Comparison of ENCODE assay signal across 8 cellular contexts in genomic region chr5:83471405-83472212, GRCh38. TPM values are rescaled to one million over a fixed set of nuclear protein-coding genes. Genes with fewer than 3 reads are reported as not detected.
A peak's percentile ranks its signal among the peaks of the same experiment; 100 is the strongest.
DNase-seq lines count a peak whose midpoint lies in the region; ATAC-seq and TF ChIP-seq lines count a peak whose summit lies in the region.

Gene VCAN (plus strand): TSS chr5:83471744. CDS start chr5:83483519, 11,775 bp downstream.

- WGBS in mesodermal cell (ENCODE audit: insufficient coverage in 2 of 2), 2 experiments = 0% methylated on average over 22 to 33 of the region's 43 CpGs

- H3K4me1 ChIP-seq in mesodermal cell (ENCODE audit: control insufficient read depth, insufficient read depth, low read length, poor library complexity, severe bottlenecking) (peaks cover 9% of the 10 kb centered on the region), tibial artery (peaks cover 0 to 36% (median 16%) of the 10 kb centered on the region in 4 donors)

- peak within 1 kb of the TSS; percentile 64 for H3K4me3 ChIP-seq in epithelial cell of esophagus (ENCODE audit: low read length)
- peak within 1 kb of the TSS; percentile 78 for H3K4me3 ChIP-seq in mesodermal cell (ENCODE audit: extremely low read depth, insufficient read depth, low read length, poor library complexity, severe bottlenecking)
- H3K4me3 ChIP-seq in tibial artery = peak within 1 kb of the TSS; percentile 60 to 77

- H3K9me3 ChIP-seq in mesodermal cell (ENCODE audit: control insufficient read depth, low read length) = no peaks in the 10 kb centered on the region
- H3K9me3 ChIP-seq in tibial artery = no peaks in the 10 kb centered on the region

- intact Hi-C loops in tibial artery (cut with DNase I; ENCODE audit: low total_unique reads) = loop anchor here (5.0 to 10.0 kb wide), 4 partner anchors 394 to 1157 kb away; partner anchors contain the start of genes TMEM167A and XRCC4

- H3K36me3 ChIP-seq in mesodermal cell (ENCODE audit: control insufficient read depth, insufficient read depth, low read length) (no peaks in the 10 kb centered on the region), tibial artery (no peaks in the 10 kb centered on the region)

- ATAC-seq in SK-N-SH treated with all-trans-retinoic acid at 6 μM for 48 hours = peak; percentile 50
- ATAC-seq in GM18502 (IDR thresholded peaks at IDR 0.05; ENCODE audit: poor library complexity, unreplicated experiment) = no peak

- TF ChIP-seq CTCF in epithelial cell of esophagus (IDR thresholded peaks at IDR 0.05; ENCODE audit: insufficient read depth, low read depth, low read length, missing control alignments) (no peak), tibial artery (IDR thresholded peaks at IDR 0.05) (no peak)

- no peaks in the 10 kb centered on the region for H3K27me3 ChIP-seq in tibial artery

- H3K27ac ChIP-seq in mesodermal cell (ENCODE audit: low read depth, low read length, severe bottlenecking) (peak within 1 kb of the TSS; percentile 68), tibial artery (peak within 1 kb of the TSS; percentile 77 to 79)

- DNase-seq in stimulated activated CD4-positive, alpha-beta T cell treated with anti-CD3 and anti-CD28 coated beads, Interleukin-15, amount 100 ng/mL, for 24 hours = peak; percentile 8
- DNase-seq in stimulated activated CD4-positive, alpha-beta T cell treated with anti-CD3 and anti-CD28 coated beads, Interleukin-4, amount 100 ng/mL, for 4 hours = no peak
- peak; percentile 80 for DNase-seq in epithelial cell of esophagus (ENCODE audit: low read depth)
- DNase-seq in tibial artery = peak; percentile 85 to 91
- DNase-seq in DMS79 (lab: John Stamatoyannopoulos, UW) = no peak

TF ChIP-seq in SK-N-SH treated with all-trans-retinoic acid at 6 μM for 48 hours, 23 proteins besides CTCF, POLR2A, EP300 and RAD21:
- TF ChIP-seq TSHZ2 (CRISPR knock-in tag; IDR thresholded peaks at IDR 0.05) (no peak), CSDC2 (CRISPR knock-in tag; IDR thresholded peaks at IDR 0.05) (no peak), ARNTL (CRISPR knock-in tag; IDR thresholded peaks at IDR 0.05; ENCODE audit: borderline replicate concordance, low read depth) (no peak), ZNF8 (CRISPR knock-in tag; IDR thresholded peaks at IDR 0.05) (no peak), SNAI2 (CRISPR knock-in tag; IDR thresholded peaks at IDR 0.05) (no peak), ZFP3 (CRISPR knock-in tag; IDR thresholded peaks at IDR 0.05) (no peak), ZNF70 (CRISPR knock-in tag; IDR thresholded peaks at IDR 0.05) (no peak), POU6F1 (CRISPR knock-in tag; IDR thresholded peaks at IDR 0.05; ENCODE audit: borderline replicate concordance, low read depth) (no peak), ZC3H10 (CRISPR knock-in tag; IDR thresholded peaks at IDR 0.05) (no peak), ZNF565 (CRISPR knock-in tag; conservative IDR thresholded peaks at IDR 0.05; ENCODE audit: low read depth) (no peak), CSRNP3 (CRISPR knock-in tag; IDR thresholded peaks at IDR 0.05) (no peak), ZFP30 (CRISPR knock-in tag; IDR thresholded peaks at IDR 0.05) (no peak), RARB (CRISPR knock-in tag; IDR thresholded peaks at IDR 0.05) (no peak), GLIS3 (CRISPR knock-in tag; IDR thresholded peaks at IDR 0.05) (no peak), BACH2 (CRISPR knock-in tag; IDR thresholded peaks at IDR 0.05; ENCODE audit: borderline replicate concordance) (no peak)

RNA-seq across cellular contexts. Expression of gene VCAN, which starts in this region (rescaled TPM):
- 178 TPM for polyA plus RNA-seq in mesodermal cell (2013, experiment 1 of 2)
- 171 TPM for polyA plus RNA-seq in mesodermal cell (2013, experiment 2 of 2)

Comparison
In these comparisons a context has a peak if more than half of its experiments do, and no peak if none do; other contexts are left out.
1. DNase-seq: peak in stimulated activated CD4-positive, alpha-beta T cell treated with anti-CD3 and anti-CD28 coated beads, Interleukin-15, amount 100 ng/mL, for 24 hours (single experiment), epithelial cell of esophagus (single experiment) and tibial artery (2 of 2); none in stimulated activated CD4-positive, alpha-beta T cell treated with anti-CD3 and anti-CD28 coated beads, Interleukin-4, amount 100 ng/mL, for 4 hours (0 of 2) and DMS79 (single experiment).
2. Peak in every context shown above with its lines, with median percentiles within 50 percentile points of each other: H3K4me3 ChIP-seq.